ENCODE assay signal across 21 cellular contexts in genomic region chr6:82371799-82372508, GRCh38. TPM values are rescaled to one million over a fixed set of nuclear protein-coding genes. Genes with fewer than 3 reads are reported as not detected.
DNase-seq lines count a peak whose midpoint lies in the region; ATAC-seq and TF ChIP-seq lines count a peak whose summit lies in the region.
"Had no signal": no experiment of that assay in that cellular context is flagged by ENCODE, and none has a peak within 500 bp of the region (broad histone marks: within the 10 kb centered on the region; RNA-seq: fewer than 3 reads in every experiment).

No MANE protein-coding gene starts in this region.

- H3K4me3 ChIP-seq in RWPE2 (ENCODE audit: severe bottlenecking) (no peak overlapping the region), fibroblast of lung (replicated peaks in 1 of 4; ENCODE audit: control extremely low read depth in 1 of 4, insufficient read depth in 1 of 4, low read depth in 3 of 4, low read length in 4 of 4) (no peak overlapping the region), skeletal muscle cell (ENCODE audit: low read depth, low read length) (no peak overlapping the region), gastroesophageal sphincter (no peak overlapping the region)
- H3K4me3 ChIP-seq: left ventricle myocardium inferior, transverse colon had no signal

- H3K27me3 ChIP-seq in RWPE2 (ENCODE audit: insufficient read depth, poor library complexity, severe bottlenecking) (no peaks in the 10 kb centered on the region), fibroblast of lung (ENCODE audit: control insufficient read depth, insufficient read depth, low read length) (no peaks in the 10 kb centered on the region), gastroesophageal sphincter (no peaks in the 10 kb centered on the region)
- H3K27me3 ChIP-seq: transverse colon had no signal

- H3K9me3 ChIP-seq in RWPE2 (ENCODE audit: severe bottlenecking) (peaks cover 2% of the 10 kb centered on the region), fibroblast of lung (ENCODE audit: control insufficient read depth, insufficient read depth, low read depth, low read length) (no peaks in the 10 kb centered on the region), gastroesophageal sphincter (no peaks in the 10 kb centered on the region)
- H3K9me3 ChIP-seq: left ventricle myocardium inferior, transverse colon had no signal

- no peaks in the 10 kb centered on the region for H4K20me1 ChIP-seq in fibroblast of lung (ENCODE audit: control insufficient read depth, extremely low read depth, insufficient read depth, low read length)

- no peak for TF ChIP-seq POLR2A in gastroesophageal sphincter (IDR thresholded peaks at IDR 0.05)

- H3K4me2 ChIP-seq in fibroblast of lung (ENCODE audit: extremely low read depth, insufficient read depth, low read length) = peak overlapping the region; percentile 29

- TF ChIP-seq EP300 in gastroesophageal sphincter (IDR thresholded peaks at IDR 0.05) = no peak

- no peak overlapping the region for H2AFZ ChIP-seq in fibroblast of lung (ENCODE audit: low read length)

- WGBS in gastroesophageal sphincter (ENCODE audit: low coverage in 1 of 2), 2 donors = 66% methylated on average over 2 of the region's 2 CpGs; no CpG with 5 or more reads in 1 of the 2 donors

- no peak overlapping the region for H3K9ac ChIP-seq in fibroblast of lung (ENCODE audit: insufficient read depth, low read length)

- peaks cover 16% of the 10 kb centered on the region for H3K79me2 ChIP-seq in fibroblast of lung (ENCODE audit: control insufficient read depth, insufficient read depth, low read length)

- H3K4me1 ChIP-seq in RWPE2 (ENCODE audit: insufficient read depth, poor library complexity, severe bottlenecking) (peaks cover 51% of the 10 kb centered on the region), fibroblast of lung (ENCODE audit: control insufficient read depth, extremely low read depth, insufficient read depth, low read length) (peaks cover 11% of the 10 kb centered on the region), gastroesophageal sphincter (peaks cover 0 to 36% (median 0%) of the 10 kb centered on the region in 3 donors)
- H3K4me1 ChIP-seq: left ventricle myocardium inferior, transverse colon had no signal

- TF ChIP-seq CTCF in RWPE2 (IDR thresholded peaks at IDR 0.05; ENCODE audit: poor library complexity, severe bottlenecking) = no peak
- no peak for TF ChIP-seq CTCF in fibroblast of lung (conservative IDR thresholded peaks at IDR 0.05 in 1 of 2, IDR thresholded peaks at IDR 0.05 in 1 of 2; ENCODE audit: low read depth in 1 of 2, low read length in 2 of 2)
- no peak for TF ChIP-seq CTCF in gastroesophageal sphincter (IDR thresholded peaks at IDR 0.05)

- H3K27ac ChIP-seq in RWPE2 (ENCODE audit: poor library complexity, severe bottlenecking) = peak overlapping the region; percentile 93
- peak overlapping the region; percentile 20 for H3K27ac ChIP-seq in fibroblast of lung (ENCODE audit: insufficient read depth, low read length)
- H3K27ac ChIP-seq in gastroesophageal sphincter = peak overlapping the region in 2 of 4 donors; percentile 5 to 22
- H3K27ac ChIP-seq: HL-60, left ventricle myocardium inferior, transverse colon had no signal

- ATAC-seq in RWPE2 (ENCODE audit: low read depth) = peak; percentile 48
- ATAC-seq in HG03439 (IDR thresholded peaks at IDR 0.05; ENCODE audit: unreplicated experiment) = no peak
- no peak for ATAC-seq in gastroesophageal sphincter
- ATAC-seq: activated CD8-positive, alpha-beta memory T cell treated with anti-CD3 and anti-CD28 coated beads, Interleukin-2, amount 10 ng/mL, durations not matched to agents 7 days and 5 days; T-helper 17 cell had no signal

- DNase-seq in GM04504 (ENCODE audit: low read depth) (peak; percentile 17), RWPE2 (ENCODE audit: low spot score) (no peak), fibroblast of lung (ENCODE audit: low read depth in 2 of 2) (peak; percentile 33 to 45), skeletal muscle cell (ENCODE audit: low read depth) (peak; percentile 26), HK-2 (ENCODE audit: unreplicated experiment) (no peak)
- DNase-seq: activated CD4-positive, alpha-beta T cell treated with anti-CD3 and anti-CD28 coated beads, Interleukin-2, amount 10 ng/mL, durations not matched to agents 24 days and 14 days; activated CD8-positive, alpha-beta memory T cell treated with anti-CD3 and anti-CD28 coated beads, Interleukin-2, amount 10 ng/mL, durations not matched to agents 7 days and 5 days; activated naive CD8-positive, alpha-beta T cell treated with anti-CD3 and anti-CD28 coated beads, Interleukin-2, amount 10 ng/mL, durations not matched to agents 7 days and 5 days; CD8-positive, alpha-beta memory T cell; left ventricle myocardium inferior; MM.1S; NCI-H146; NCI-H2171; SIG-M5; stimulated activated CD4-positive, alpha-beta T cell treated with anti-CD3 and anti-CD28 coated beads, Interleukin-4, amount 100 ng/mL, for 24 hours; T-helper 17 cell; transverse colon had no signal

- H3K36me3 ChIP-seq in RWPE2 (ENCODE audit: low read depth) (peaks cover 77% of the 10 kb centered on the region), fibroblast of lung (ENCODE audit: control insufficient read depth, insufficient read depth, low read length) (no peaks in the 10 kb centered on the region), gastroesophageal sphincter (no peaks in the 10 kb centered on the region)
- H3K36me3 ChIP-seq: left ventricle myocardium inferior, transverse colon had no signal

RNA-seq across cellular contexts. Expression of gene TPBG, which starts 8.3 kb away (rescaled TPM):
- total RNA-seq in fibroblast of lung = 24.9 and 31.0 TPM in 2 replicates
- 54.6 and 60.6 TPM in 2 replicates for polyA plus RNA-seq in fibroblast of lung
- polyA plus RNA-seq in fibroblast of lung (2012) = 42.7 and 61.3 TPM in 2 replicates
- 22.7 and 27.5 TPM in 2 replicates for polyA minus RNA-seq in fibroblast of lung (ENCODE audit: low replicate concordance)
- 100 to 1,000 TPM in 1 of 4 donors, 10 to 100 TPM in 3; 23.3 to 126 (median 84.5) TPM for total RNA-seq in gastroesophageal sphincter
- total RNA-seq: activated CD4-positive, alpha-beta T cell treated with anti-CD3 and anti-CD28 coated beads, Interleukin-2, amount 10 ng/mL, durations not matched to agents 24 days and 14 days; activated CD8-positive, alpha-beta memory T cell treated with anti-CD3 and anti-CD28 coated beads, Interleukin-2, amount 10 ng/mL, durations not matched to agents 7 days and 5 days; CD8-positive, alpha-beta memory T cell; OCI-LY7 had no signal

Comparison
In these comparisons a context has a peak if more than half of its experiments do, and no peak if none do; other contexts are left out.
1. DNase-seq: peak in GM04504 (single experiment), fibroblast of lung (2 of 2) and skeletal muscle cell (single experiment); none in RWPE2 (single experiment) and HK-2 (single experiment).